In genomic region chr6:85382541-85382940, GRCh38 we compare ENCODE assay signal across 24 cellular contexts.
"Had no signal": no experiment of that assay in that cellular context is flagged by ENCODE, and none has a peak within 500 bp of the region (broad histone marks: within the 10 kb centered on the region; RNA-seq: fewer than 3 reads in every experiment).

No MANE protein-coding gene starts in this region.

- H3K4me3 ChIP-seq: coronary artery, dorsolateral prefrontal cortex, esophagus squamous epithelium, gastrocnemius medialis, heart right ventricle, left lung, lower lobe of right lung, mucosa of descending colon had no signal

- DNase-seq: dermis blood vessel endothelial cell; dorsolateral prefrontal cortex; effector CD4-positive, alpha-beta T cell; effector memory CD4-positive, alpha-beta T cell; erythroblast; esophagus squamous epithelium; foreskin fibroblast; foreskin melanocyte; gastrocnemius medialis; glutamatergic neuron; head of caudate nucleus; heart right ventricle; hippocampal formation; left cardiac atrium; left lung; left ventricle myocardium superior; lower lobe of right lung; mesenchymal stem cell; mucosa of descending colon; naive B cell had no signal

- H3K27ac ChIP-seq: coronary artery, dorsolateral prefrontal cortex, epithelial cell of prostate, esophagus squamous epithelium, gastrocnemius medialis, heart right ventricle, left lung, lower lobe of right lung had no signal

- H3K4me3 Mint-ChIP-seq: mesothelial cell of epicardium, naive B cell had no signal

- ATAC-seq: esophagus mucosa, gastrocnemius medialis, heart right ventricle, left cardiac atrium, left lung, left ventricle myocardium superior, lower lobe of right lung, mucosa of descending colon had no signal

- H3K36me3 ChIP-seq: esophagus squamous epithelium, gastrocnemius medialis, heart right ventricle, left lung, lower lobe of right lung had no signal

- H3K27me3 ChIP-seq: esophagus squamous epithelium, gastrocnemius medialis, heart right ventricle, left lung had no signal

- H3K9me3 ChIP-seq: esophagus squamous epithelium, gastrocnemius medialis, heart right ventricle, left lung, lower lobe of right lung, mucosa of descending colon had no signal

- H3K4me1 Mint-ChIP-seq: mesothelial cell of epicardium, naive B cell had no signal

- H3K27ac Mint-ChIP-seq: mesothelial cell of epicardium, naive B cell had no signal

- H3K36me3 Mint-ChIP-seq: mesothelial cell of epicardium, naive B cell had no signal

- H3K4me1 ChIP-seq: esophagus squamous epithelium, gastrocnemius medialis, heart right ventricle, left lung, lower lobe of right lung had no signal
